ENCODE assay signal across 12 cellular contexts in the genomic region with DNA sequence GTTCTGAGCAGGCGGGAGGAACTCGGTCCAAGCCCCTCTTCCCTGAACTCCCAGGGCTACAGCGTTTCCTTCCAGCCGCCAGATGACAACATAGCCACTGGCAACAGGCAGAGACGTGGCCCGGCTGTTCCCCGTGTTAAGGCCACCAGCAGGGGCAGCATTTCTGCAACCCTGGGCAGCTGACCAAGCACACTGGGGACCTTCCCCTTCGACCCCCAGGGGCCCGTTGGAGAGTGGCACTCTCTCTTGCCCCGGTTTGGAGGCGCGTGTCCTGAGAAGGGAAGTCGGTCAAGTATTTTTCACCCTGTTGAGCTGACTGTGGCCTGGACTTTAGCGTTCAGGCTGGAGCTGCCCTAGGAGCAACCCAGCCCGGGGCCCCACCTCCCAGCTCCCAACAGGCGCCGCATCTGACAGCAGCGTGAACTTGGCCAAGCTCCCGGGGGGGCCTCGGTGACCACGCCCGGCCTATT. TPM values are rescaled to one million over a fixed set of nuclear protein-coding genes. Genes with fewer than 3 reads are reported as not detected.
A peak's percentile ranks its signal among the peaks of the same experiment; 100 is the strongest.
DNase-seq lines count a peak whose midpoint lies in the region; ATAC-seq and TF ChIP-seq lines count a peak whose summit lies in the region.
"Had no signal": no experiment of that assay in that cellular context is flagged by ENCODE, and none has a peak within 500 bp of the region (broad histone marks: within the 10 kb centered on the region; RNA-seq: fewer than 3 reads in every experiment).

No MANE protein-coding gene starts in this region.

- TF ChIP-seq CTCF in BJ (IDR thresholded peaks at IDR 0.05; ENCODE audit: insufficient read depth, low read depth, low read length): peak; percentile 31; the same call in 1 of the 2 replicates

- no peak overlapping the region for H3K9ac ChIP-seq in HUES64 (ENCODE audit: low read depth, low read length)

- no peak for DNase-seq in BJ (ENCODE audit: low read depth)
- peak; percentile 21 to 62 for DNase-seq in dermis microvascular lymphatic vessel endothelial cell (ENCODE audit: low read depth in 2 of 2)
- DNase-seq in left lobe of liver (ENCODE audit: low spot score): no peak
- DNase-seq in activated naive CD4-positive, alpha-beta T cell treated with anti-CD3 and anti-CD28 coated beads, Interleukin-2, amount 50 U/mL, for 16 hours: no peak
- DNase-seq in epidermal melanocyte (ENCODE audit: insufficient read length, low spot score): no peak
- no peak for DNase-seq in NCI-H2107 treated with DMSO at 0.1 percent for 48 hours (lab: John Stamatoyannopoulos, UW; ENCODE audit: unreplicated experiment)
- DNase-seq: activated CD8-positive, alpha-beta memory T cell treated with anti-CD3 and anti-CD28 coated beads, Interleukin-2, amount 50 U/mL, for 48 hours; NCI-H2171 treated with DMSO at 0.1 percent for 48 hours had no signal

- POLR2A ChIA-PET in BJ (lab: Charles Lee): no interaction called here

- H3K4me3 ChIP-seq in BJ (ENCODE audit: low read depth, low read length): no peak overlapping the region
- peak overlapping the region; percentile 15; the same call in 1 of the 2 replicates for H3K4me3 ChIP-seq in HUES64 (ENCODE audit: low read length)
- H3K4me3 ChIP-seq: esophagus muscularis mucosa, skin epidermis had no signal

- ATAC-seq in left lobe of liver: peak; percentile 49
- no peak for ATAC-seq in GM18870 (IDR thresholded peaks at IDR 0.05; ENCODE audit: unreplicated experiment)

- H3K27me3 ChIP-seq in BJ (ENCODE audit: control insufficient read depth, insufficient read depth, low read length) (peaks cover 9% of the 10 kb centered on the region), HUES64 (ENCODE audit: insufficient read depth, low read length) (no peaks in the 10 kb centered on the region)

- H3K27ac ChIP-seq in HUES64 (ENCODE audit: low read depth, low read length): no peak overlapping the region
- H3K27ac ChIP-seq: esophagus muscularis mucosa, skin epidermis had no signal

- H3K36me3 ChIP-seq in BJ (ENCODE audit: control insufficient read depth, insufficient read depth, low read length) (no peaks in the 10 kb centered on the region), HUES64 (ENCODE audit: insufficient read depth, low read length) (no peaks in the 10 kb centered on the region)

- no peaks in the 10 kb centered on the region for H3K9me3 ChIP-seq in HUES64 (ENCODE audit: insufficient read depth, low read depth, low read length)

- H3K4me1 ChIP-seq in HUES64 (ENCODE audit: insufficient read depth, low read length): peaks cover 6% of the 10 kb centered on the region; the same call in 1 of the 2 replicates
- H3K4me1 ChIP-seq: esophagus muscularis mucosa had no signal

- 33% methylated on average over 22 of the region's 22 CpGs for WGBS in HUES64

- CTCF ChIA-PET in BJ (lab: Yijun Ruan, JAX): interaction anchor here (1.1 to 1.3 kb wide), 2 partner anchors 10 to 67 kb away, joined by 3 read pairs; no protein-coding TSS in a partner anchor

RNA-seq across cellular contexts. Expression of a gene that starts 37.6 kb away (rescaled TPM):
- polyA plus RNA-seq in BJ (2011; rRNA removed): 1.9 and 2.5 TPM in 2 replicates
- polyA minus RNA-seq in BJ (2011; rRNA and poly(A)+ RNA removed): 4.0 and 4.7 TPM in 2 replicates
- 3.9 TPM for polyA plus RNA-seq in HUES64 (2013, experiment 1 of 2)
- 4.6 TPM for polyA plus RNA-seq in HUES64 (2013, experiment 2 of 2)
- 1.8 and 2.4 TPM in 2 replicates for total RNA-seq in dermis microvascular lymphatic vessel endothelial cell
- 3.2 TPM for total RNA-seq in left lobe of liver

RNA-seq across cellular contexts. Expression of a gene that starts 37.7 kb away (rescaled TPM):
- 2.4 and 4.6 TPM in 2 replicates for polyA plus RNA-seq in BJ (2011; rRNA removed)
- 0.90 and 1.1 TPM in 2 replicates for polyA minus RNA-seq in BJ (2011; rRNA and poly(A)+ RNA removed)
- 58.4 TPM for polyA plus RNA-seq in HUES64 (2013, experiment 1 of 2)
- polyA plus RNA-seq in HUES64 (2013, experiment 2 of 2): 54.9 TPM
- total RNA-seq in dermis microvascular lymphatic vessel endothelial cell: 8.1 and 9.1 TPM in 2 replicates
- 3.0 TPM for total RNA-seq in left lobe of liver

RNA-seq across cellular contexts. Expression of a gene that starts 59.2 kb away (rescaled TPM):
- 0.17 TPM in 1 of 2 replicates, not detected in the other for polyA plus RNA-seq in BJ (2011; rRNA removed)
- polyA minus RNA-seq in BJ (2011; rRNA and poly(A)+ RNA removed): not detected in 2 replicates
- 14.7 TPM for polyA plus RNA-seq in HUES64 (2013, experiment 1 of 2)
- 15.1 TPM for polyA plus RNA-seq in HUES64 (2013, experiment 2 of 2)
- total RNA-seq in dermis microvascular lymphatic vessel endothelial cell: 0.13 and 0.39 TPM in 2 replicates
- total RNA-seq in left lobe of liver: 0.13 TPM

Comparison
In these comparisons a context has a peak if more than half of its experiments do, and no peak if none do; other contexts are left out.
1. DNase-seq: peak in dermis microvascular lymphatic vessel endothelial cell (2 of 2); none in BJ (single experiment), left lobe of liver (single experiment), activated naive CD4-positive, alpha-beta T cell treated with anti-CD3 and anti-CD28 coated beads, Interleukin-2, amount 50 U/mL, for 16 hours (single experiment), epidermal melanocyte (single experiment) and NCI-H2107 treated with DMSO at 0.1 percent for 48 hours (single experiment).